ENCODE assay signal across 19 cellular contexts in the genomic region with DNA sequence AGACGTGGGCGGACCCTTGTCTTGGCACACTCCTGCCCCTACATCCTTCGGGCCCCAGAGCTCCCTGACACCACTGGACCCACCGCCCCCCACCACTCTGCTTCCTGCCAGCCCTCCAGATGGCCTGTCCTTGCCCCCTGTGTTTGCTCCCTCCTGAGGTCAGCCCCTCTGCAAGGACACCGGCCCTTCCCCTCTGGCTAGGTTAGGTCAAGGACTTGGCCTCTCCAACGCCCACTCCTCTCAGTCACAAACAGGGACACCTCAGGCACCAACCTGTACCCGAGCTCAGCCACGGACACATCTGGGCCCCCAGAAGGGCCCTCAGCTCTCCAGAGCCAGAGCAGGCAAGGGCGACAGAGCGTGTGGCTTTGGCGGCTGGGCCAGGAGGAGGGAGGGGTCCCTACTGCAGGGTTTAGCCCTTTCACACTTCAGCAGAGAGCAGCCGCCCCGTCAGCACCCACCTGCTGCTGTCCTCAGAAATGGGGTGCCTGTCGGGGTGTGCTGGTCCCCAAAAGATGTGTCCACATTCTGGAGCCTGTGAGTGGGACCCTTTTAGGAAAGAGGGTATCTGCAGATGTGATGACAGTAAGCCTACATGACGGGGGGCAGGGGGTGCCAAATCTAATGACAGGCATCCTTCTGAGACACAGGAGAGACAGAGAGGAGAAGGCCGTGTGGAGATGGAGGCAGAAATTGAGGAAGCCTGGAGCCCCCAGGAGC. TPM values are rescaled to one million over a fixed set of nuclear protein-coding genes. Genes with fewer than 3 reads are reported as not detected.
"Had no signal": no experiment of that assay in that cellular context is flagged by ENCODE, and none has a peak within 500 bp of the region (broad histone marks: within the 10 kb centered on the region; RNA-seq: fewer than 3 reads in every experiment).

No MANE protein-coding gene starts in this region.

- H3K9me3 ChIP-seq: breast epithelium, gastrocnemius medialis, thyroid gland had no signal

- H3K27ac ChIP-seq: breast epithelium, gastrocnemius medialis, thyroid gland had no signal

- H3K4me1 ChIP-seq: breast epithelium, gastrocnemius medialis, thyroid gland had no signal

- H3K27me3 ChIP-seq: thyroid gland had no signal

- FAIRE-seq: endometrium had no signal

- H3K4me3 ChIP-seq: breast epithelium, gastrocnemius medialis, lung, thyroid gland had no signal

- ATAC-seq: activated CD4-positive, CD25-positive, alpha-beta regulatory T cell treated with anti-CD3 and anti-CD28 coated beads, Interleukin-2, amount 50 U/mL, for 24 hours; activated CD8-positive, alpha-beta T cell treated with anti-CD3 and anti-CD28 coated beads, Interleukin-2, amount 10 ng/mL, durations not matched to agents 7 days and 5 days; gastrocnemius medialis had no signal

- H3K36me3 ChIP-seq: breast epithelium, gastrocnemius medialis, thyroid gland had no signal

- DNase-seq: activated CD4-positive, alpha-beta T cell treated with anti-CD3 and anti-CD28 coated beads, Interleukin-2, amount 10 ng/mL, durations not matched to agents 7 days and 5 days; activated CD8-positive, alpha-beta T cell treated with anti-CD3 and anti-CD28 coated beads, Interleukin-2, amount 10 ng/mL, durations not matched to agents 7 days and 5 days; activated gamma-delta T cell; activated T-cell treated with anti-CD3 and anti-CD28 coated beads, Interleukin-2, amount 50 U/mL, for 48 hours; cortex of kidney; gastrocnemius medialis; kidney glomerular epithelial cell; occipital lobe; stimulated activated CD4-positive, alpha-beta T cell treated with anti-CD3 and anti-CD28 coated beads, Interleukin-12 subunit alpha, Interleukin-12 subunit beta, amount 100 ng/mL, for 4 hours; stimulated activated CD4-positive, alpha-beta T cell treated with anti-CD3 and anti-CD28 coated beads, Interleukin-1b, Interleukin-23, amount 100 ng/mL, for 48 hours; stimulated activated CD8-positive, alpha-beta memory T cell treated with anti-CD3 and anti-CD28 coated beads, Interleukin-4, amount 100 ng/mL, for 48 hours; stimulated activated naive CD4-positive, alpha-beta T cell treated with Interleukin-2 at 50 U/mL for 16 hours; thyroid gland had no signal

RNA-seq across cellular contexts. Expression of a gene that starts 23.5 kb away (rescaled TPM):
- total RNA-seq: activated CD4-positive, alpha-beta T cell treated with anti-CD3 and anti-CD28 coated beads, Interleukin-2, amount 10 ng/mL, durations not matched to agents 7 days and 5 days; activated CD8-positive, alpha-beta T cell treated with anti-CD3 and anti-CD28 coated beads, Interleukin-2, amount 10 ng/mL, durations not matched to agents 7 days and 5 days; gastrocnemius medialis; T-helper 1 cell treated with Interleukin-12 subunit alpha and Interleukin-12 subunit beta and Interleukin-4 antibody, amounts not matched to agents 30 ng/mL and 1 ng/mL, for 36 hours; thyroid gland had no signal

RNA-seq across cellular contexts. Expression of a gene that starts 50.1 kb away (rescaled TPM):
- total RNA-seq: activated CD4-positive, alpha-beta T cell treated with anti-CD3 and anti-CD28 coated beads, Interleukin-2, amount 10 ng/mL, durations not matched to agents 7 days and 5 days; pulmonary artery endothelial cell; T-helper 1 cell treated with Interleukin-12 subunit alpha and Interleukin-12 subunit beta and Interleukin-4 antibody, amounts not matched to agents 30 ng/mL and 1 ng/mL, for 36 hours had no signal
